Comparison of ENCODE assay signal across 21 cellular contexts in genomic region chr20:47257771-47258170, GRCh38.
DNase-seq lines count a peak whose midpoint lies in the region; ATAC-seq, FAIRE-seq and TF ChIP-seq lines count a peak whose summit lies in the region.
"Had no signal": no experiment of that assay in that cellular context is flagged by ENCODE, and none has a peak within 500 bp of the region (broad histone marks: within the 10 kb centered on the region; RNA-seq: fewer than 3 reads in every experiment).

No MANE protein-coding gene starts in this region.

- no peak for DNase-seq in GM23338 (ENCODE audit: low spot score)
- no peak for DNase-seq in K562 (ENCODE audit: extremely low read depth in 1 of 4, low spot score in 3 of 4)
- no peak for DNase-seq in naive B cell
- DNase-seq in GM20000 (ENCODE audit: low spot score): no peak
- no peak for DNase-seq in GM12892 (ENCODE audit: insufficient read length)
- no peak for DNase-seq in activated gamma-delta T cell (lab: John Stamatoyannopoulos, UW)
- DNase-seq: activated CD4-positive, CD25-positive, alpha-beta regulatory T cell treated with anti-CD3 and anti-CD28 coated beads, Interleukin-2, amount 50 U/mL, for 72 hours; activated naive CD8-positive, alpha-beta T cell treated with anti-CD3 and anti-CD28 coated beads, Interleukin-2, amount 10 ng/mL, durations not matched to agents 7 days and 5 days; DMS 273 treated with DMSO at 0.1 percent for 48 hours; GF-D8; H7; left lung; NCI-H146; NCI-H226; SIG-M5; stimulated activated CD4-positive, alpha-beta T cell treated with anti-CD3 and anti-CD28 coated beads, Interleukin-12 subunit alpha, Interleukin-12 subunit beta, amount 100 ng/mL, for 4 hours had no signal

- H3K36me3 ChIP-seq in ACC112 (ENCODE audit: insufficient read depth, low read length): peaks cover 21% of the 10 kb centered on the region; the same call in 1 of the 2 replicates
- peaks cover 50% of the 10 kb centered on the region for H3K36me3 ChIP-seq in GM23338 (ENCODE audit: insufficient read depth)
- peaks cover 92% of the 10 kb centered on the region for H3K36me3 ChIP-seq in K562 (ENCODE audit: control insufficient read depth, insufficient read depth, low read length)

- TF ChIP-seq CTCF in GM23338 (conservative IDR thresholded peaks at IDR 0.05; ENCODE audit: low read depth in 2 of 2): no peak
- no peak for TF ChIP-seq CTCF in K562 (IDR thresholded peaks at IDR 0.05 in 2 of 3, conservative IDR thresholded peaks at IDR 0.05 in 1 of 3; ENCODE audit: insufficient read depth in 2 of 3, low read depth in 1 of 3, low read length in 3 of 3)
- no peak for TF ChIP-seq CTCF in GM20000 (IDR thresholded peaks at IDR 0.05; ENCODE audit: extremely low read depth, missing control alignments)

- H3K4me1 Mint-ChIP-seq in GM23338 (peaks cover 20% of the 10 kb centered on the region), naive B cell (peaks cover 57 to 62% (median 57%) of the 10 kb centered on the region in 3 donors)

- H3K9me3 ChIP-seq in K562 (replicated peaks; ENCODE audit: control insufficient read depth, insufficient read depth, low read depth, low read length): no peaks in the 10 kb centered on the region
- H3K9me3 ChIP-seq: left lung had no signal

- POLR2A ChIA-PET in K562 (lab: Yijun Ruan, JAX): interaction anchor here (1.1 to 1.7 kb wide), 3 partner anchors 23 to 138 kb away, joined by 3 to 4 read pairs (median 3); no protein-coding TSS in a partner anchor

- H3K27me3 Mint-ChIP-seq in GM23338 (ENCODE audit: insufficient read depth, low read depth, poor library complexity) (peaks cover 8% of the 10 kb centered on the region), naive B cell (no peaks in the 10 kb centered on the region)
- H3K27me3 Mint-ChIP-seq: activated naive CD8-positive, alpha-beta T cell treated with anti-CD3 and anti-CD28 coated beads, Interleukin-2, amount 10 ng/mL, durations not matched to agents 7 days and 5 days; central memory CD8-positive, alpha-beta T cell; progenitor cell of endocrine pancreas had no signal

- no peaks in the 10 kb centered on the region; the same call in 1 of the 2 replicates for H3K9me2 ChIP-seq in GM23338 (ENCODE audit: insufficient read depth)

- intact Hi-C loops in K562 (cut with micrococcal nuclease): no loop called here

- WGBS in K562 (ENCODE audit: insufficient coverage, low coverage, missing lambda C conversion rate): 91% methylated on average over 3 of the region's 3 CpGs

- TSS peak; percentile 13 for BruUV-seq in K562 (replicated peaks; lab: Mats Ljungman, UMichigan)

- peaks cover 25% of the 10 kb centered on the region for H3K79me2 ChIP-seq in ACC112 (ENCODE audit: control insufficient read depth, insufficient read depth, low read length, unreplicated experiment)
- peaks cover 87% of the 10 kb centered on the region for H3K79me2 ChIP-seq in GM23338 (replicated peaks; ENCODE audit: insufficient read depth)
- H3K79me2 ChIP-seq in K562 (ENCODE audit: control insufficient read depth, insufficient read depth, low read length): peaks cover 92% of the 10 kb centered on the region

- no peak overlapping the region for H3K9ac ChIP-seq in K562 (ENCODE audit: insufficient read depth in 1 of 2, low read depth in 2 of 2, low read length in 2 of 2)

- TF ChIP-seq POLR2A in K562 (conservative IDR thresholded peaks at IDR 0.05) (no peak), GM12892 (IDR thresholded peaks at IDR 0.05; ENCODE audit: low read depth, low read length) (no peak)

- H3K4me3 Mint-ChIP-seq in GM23338 (no peak overlapping the region), naive B cell (peak overlapping the region in 3 of 8 donors; percentile 48 to 85 (median 74))
- H3K4me3 Mint-ChIP-seq: activated naive CD8-positive, alpha-beta T cell treated with anti-CD3 and anti-CD28 coated beads, Interleukin-2, amount 10 ng/mL, durations not matched to agents 7 days and 5 days; central memory CD8-positive, alpha-beta T cell; T-helper 2 cell treated with Interferon-gamma antibody and Interleukin-4, amounts not matched to agents 5 μg/mL and 100 μg/mL, for 36 hours had no signal

- H3K9me1 ChIP-seq in K562 (ENCODE audit: control insufficient read depth, insufficient read depth, low read length): no peaks in the 10 kb centered on the region

- no peak for TF ChIP-seq RAD21 in K562 (CRISPR knock-in tag; conservative IDR thresholded peaks at IDR 0.05 in 1 of 2, IDR thresholded peaks at IDR 0.05 in 1 of 2)

- H3K9me3 Mint-ChIP-seq in GM23338 (0 out of 3 replicates have a peak, but pooled peaks cover 3% of the 10 kb centered on the region), naive B cell (no peaks in the 10 kb centered on the region)
- H3K9me3 Mint-ChIP-seq: activated naive CD8-positive, alpha-beta T cell treated with anti-CD3 and anti-CD28 coated beads, Interleukin-2, amount 10 ng/mL, durations not matched to agents 7 days and 5 days; central memory CD8-positive, alpha-beta T cell; T-helper 2 cell treated with Interferon-gamma antibody and Interleukin-4, amounts not matched to agents 5 μg/mL and 100 μg/mL, for 36 hours had no signal

- peaks cover 33% of the 10 kb centered on the region for H4K20me1 ChIP-seq in GM23338 (replicated peaks; ENCODE audit: insufficient read depth)
- H4K20me1 ChIP-seq in K562 (replicated peaks; ENCODE audit: control insufficient read depth, insufficient read depth, low read length): peaks cover 18% of the 10 kb centered on the region

- H2AFZ ChIP-seq in ACC112 (ENCODE audit: low read length, unreplicated experiment) (no peak overlapping the region), GM23338 (no peak overlapping the region), K562 (ENCODE audit: low read depth, low read length) (no peak overlapping the region)

- H3K36me3 Mint-ChIP-seq in GM23338 (ENCODE audit: low read depth) (peaks cover 81% of the 10 kb centered on the region), naive B cell (peaks cover 11 to 16% of the 10 kb centered on the region in 2 donors)

- CTCF ChIA-PET in K562 (lab: Yijun Ruan, JAX; ENCODE audit: low intra/inter-chr PET ratio): no interaction called here

- H3K4me1 ChIP-seq in ACC112 (ENCODE audit: control insufficient read depth, insufficient read depth, low read length, unreplicated experiment) (peaks cover 33% of the 10 kb centered on the region), GM23338 (ENCODE audit: insufficient read depth) (no peaks in the 10 kb centered on the region), K562 (replicated peaks in 1 of 2; ENCODE audit: control insufficient read depth in 2 of 2, insufficient read depth in 2 of 2, low read length in 2 of 2) (peaks cover 10 to 17% of the 10 kb centered on the region in 2 experiments; a peak in 3 of 5 replicates)

- FAIRE-seq in K562 (lab: Jason Lieb, UNC) (no peak), GM12892 (lab: Jason Lieb, UNC) (no peak)

- peak overlapping the region; percentile 89 for H3K27ac ChIP-seq in ACC112 (ENCODE audit: low read depth, low read length)
- H3K27ac ChIP-seq in GM23338 (ENCODE audit: low read depth): 0 out of 2 replicates have a peak overlapping the region, but pooled peaks have one; percentile 55
- H3K27ac ChIP-seq in K562 (ENCODE audit: extremely low read depth, low read depth, low read length): 0 out of 3 replicates have a peak overlapping the region, but pooled peaks have one; percentile 12

- peaks cover 32% of the 10 kb centered on the region for H3F3A ChIP-seq in GM23338 (replicated peaks; ENCODE audit: low read depth)

- H3K4me2 ChIP-seq in GM23338 (no peak overlapping the region), K562 (ENCODE audit: insufficient read depth, low read length) (no peak overlapping the region)

- TF ChIP-seq EP300 in K562 (IDR thresholded peaks at IDR 0.05; ENCODE audit: low read length): no peak

- no peak overlapping the region for H3K4me3 ChIP-seq in ACC112 (ENCODE audit: low read depth, low read length)
- H3K4me3 ChIP-seq in GM23338: no peak overlapping the region
- H3K4me3 ChIP-seq in K562: no peak overlapping the region
- H3K4me3 ChIP-seq: left lung had no signal

- H3K27ac Mint-ChIP-seq in GM23338: peak overlapping the region; percentile 17; the same call in 1 of the 2 replicates
- H3K27ac Mint-ChIP-seq in naive B cell: peak overlapping the region in 5 of 6 donors; percentile 60 to 95 (median 78)
- H3K27ac Mint-ChIP-seq: activated naive CD8-positive, alpha-beta T cell treated with anti-CD3 and anti-CD28 coated beads, Interleukin-2, amount 10 ng/mL, durations not matched to agents 7 days and 5 days; progenitor cell of endocrine pancreas; T-helper 2 cell treated with Interferon-gamma antibody and Interleukin-4, amounts not matched to agents 5 μg/mL and 100 μg/mL, for 36 hours had no signal

- H3K27me3 ChIP-seq in ACC112 (ENCODE audit: insufficient read depth, low read length) (no peaks in the 10 kb centered on the region), GM23338 (ENCODE audit: insufficient read depth) (no peaks in the 10 kb centered on the region), K562 (ENCODE audit: control insufficient read depth in 2 of 2, insufficient read depth in 2 of 2, low read length in 2 of 2) (no peaks in the 10 kb centered on the region)
- H3K27me3 ChIP-seq: left lung had no signal

- ATAC-seq in GM23338: no peak
- ATAC-seq in K562: no peak
- ATAC-seq in naive B cell (ENCODE audit: low read depth in 2 of 2): no peak
- ATAC-seq in GM19463 (IDR thresholded peaks at IDR 0.05; ENCODE audit: unreplicated experiment): no peak
- ATAC-seq: left lung had no signal

- in situ Hi-C loops in K562 (cut with MboI): no loop called here

TF ChIP-seq in GM23338, 12 proteins besides CTCF, POLR2A, EP300 and RAD21 (continues in another document):
- TF ChIP-seq EZH2phosphoT487 (IDR thresholded peaks at IDR 0.05; ENCODE audit: unreplicated experiment): no peak
- TF ChIP-seq NANOG (IDR thresholded peaks at IDR 0.05; ENCODE audit: borderline replicate concordance): no peak

TF ChIP-seq in K562, 482 proteins besides CTCF, POLR2A, EP300 and RAD21 (continues in another document):
- TF ChIP-seq CEBPG (CRISPR knock-in tag; IDR thresholded peaks at IDR 0.05): no peak
- 0 out of 4 replicates have a peak, but pooled peaks of 1 of the 2 experiments have one; percentile 23 for TF ChIP-seq CEBPG (tag; conservative IDR thresholded peaks at IDR 0.05 in 1 of 2, IDR thresholded peaks at IDR 0.05 in 1 of 2)
- TF ChIP-seq MTF1 (CRISPR knock-in tag; IDR thresholded peaks at IDR 0.05; ENCODE audit: borderline replicate concordance): no peak
- no peak for TF ChIP-seq MITF (IDR thresholded peaks at IDR 0.05)
- no peak for TF ChIP-seq BACH1 (tag; IDR thresholded peaks at IDR 0.05)

Comparison
In these comparisons a context has a peak if more than half of its experiments do, and no peak if none do; other contexts are left out.
1. H3K27ac ChIP-seq: peak in every context shown above with its lines; median percentile 89 in ACC112; 55 in GM23338; 12 in K562.